ENCODE assay signal across 8 cellular contexts in the genomic region with DNA sequence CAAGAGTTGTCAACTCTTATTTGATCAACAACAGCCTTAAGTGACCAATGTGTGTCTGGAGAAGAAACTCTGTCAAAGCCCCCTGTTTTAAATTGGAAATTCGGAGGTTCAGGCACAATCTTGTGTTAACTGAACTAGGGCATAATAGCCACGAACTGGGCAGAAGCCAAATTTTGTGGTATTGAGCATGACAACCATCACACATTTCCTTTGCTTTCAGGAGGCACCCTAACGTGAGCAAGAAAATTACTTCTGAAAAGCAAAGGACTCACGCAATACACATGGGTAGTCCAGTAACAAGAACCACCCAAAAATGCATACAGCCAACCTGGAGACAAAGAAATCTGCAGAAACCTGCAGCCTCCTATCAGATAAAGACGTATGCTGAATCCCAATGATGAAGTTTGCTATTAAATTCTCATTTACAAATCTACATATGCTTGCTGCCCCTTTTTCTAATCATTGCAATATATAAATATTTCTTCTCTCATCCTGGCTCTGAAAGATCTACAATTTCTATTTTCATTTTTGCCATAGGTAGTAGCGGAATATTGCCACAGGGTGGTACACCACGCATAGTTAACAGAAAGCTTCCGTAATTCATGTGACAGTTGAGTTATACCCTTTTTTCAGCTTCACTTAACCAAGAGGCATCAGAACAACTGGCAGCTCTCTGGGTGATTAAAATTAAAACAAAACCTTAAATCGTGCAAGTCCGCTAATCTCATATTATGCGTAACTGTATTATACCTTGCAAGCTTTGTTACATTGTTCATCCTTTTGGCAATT.
DNase-seq lines count a peak whose midpoint lies in the region; ATAC-seq and TF ChIP-seq lines count a peak whose summit lies in the region.

No MANE protein-coding gene starts in this region.

- H3K4me1 ChIP-seq in HCT116 (ENCODE audit: control insufficient read depth in 1 of 2, insufficient read depth in 2 of 2, low read length in 2 of 2) (no peaks in the 10 kb centered on the region), prostate gland (replicated peaks) (no peaks in the 10 kb centered on the region)

- no peaks in the 10 kb centered on the region for H4K20me1 ChIP-seq in HCT116 (ENCODE audit: insufficient read depth)

- no TSS peak for BruUV-seq in HCT116 (replicated peaks; lab: Mats Ljungman, UMichigan)

- H3K27me3 ChIP-seq in HCT116 (ENCODE audit: insufficient read depth, low read length) (no peaks in the 10 kb centered on the region), prostate gland (replicated peaks; ENCODE audit: insufficient read depth) (no peaks in the 10 kb centered on the region)

- no peaks in the 10 kb centered on the region for H3K79me2 ChIP-seq in HCT116 (ENCODE audit: insufficient read depth, low read length)

- H3K9ac ChIP-seq in HCT116 (ENCODE audit: low read length): no peak overlapping the region

- 48% methylated on average over 11 of the region's 11 CpGs for WGBS in prostate gland

- no peaks in the 10 kb centered on the region for H3K9me3 ChIP-seq in HCT116 (ENCODE audit: control insufficient read depth in 1 of 2, insufficient read depth in 1 of 2, low read depth in 1 of 2, low read length in 2 of 2)
- H3K9me3 ChIP-seq in prostate gland: no peaks in the 10 kb centered on the region

- intact Hi-C loops in HCT116 (cut with micrococcal nuclease): loop anchor here (5.0 to 10.0 kb wide), 2 partner anchors 799 to 1176 kb away; no protein-coding TSS in a partner anchor
- intact Hi-C loops in prostate gland (cut with DNase I): no loop called here

- no peak for TF ChIP-seq POLR2A in HCT116 (IDR thresholded peaks at IDR 0.05; ENCODE audit: borderline replicate concordance, extremely low read depth, insufficient read depth, insufficient read length)
- TF ChIP-seq POLR2A in prostate gland (IDR thresholded peaks at IDR 0.05): no peak

- peak; percentile 54 for DNase-seq in DMS53 (lab: John Stamatoyannopoulos, UW)
- DNase-seq in HCT116 (ENCODE audit: low read depth, low spot score): peak; percentile 10
- peak; percentile 68 to 80 for DNase-seq in NCI-H446 (lab: John Stamatoyannopoulos, UW)
- DNase-seq in dedifferentiated amniotic fluid mesenchymal stem cell (ENCODE audit: extremely low spot score): peak; percentile 42
- DNase-seq in prostate gland (ENCODE audit: low spot score): no peak
- DNase-seq in AG20443 (ENCODE audit: low spot score): no peak
- DNase-seq in activated CD4-positive, CD25-positive, alpha-beta regulatory T cell treated with anti-CD3 and anti-CD28 coated beads, Interleukin-2, amount 50 U/mL, for 72 hours: no peak

- peak; percentile 67 for ATAC-seq in HCT116
- no peak for ATAC-seq in GM18520 (IDR thresholded peaks at IDR 0.05; ENCODE audit: unreplicated experiment)

- no peaks in the 10 kb centered on the region for H3K36me3 ChIP-seq in HCT116 (ENCODE audit: control insufficient read depth in 1 of 2, insufficient read depth in 2 of 2, low read length in 2 of 2)
- no peaks in the 10 kb centered on the region for H3K36me3 ChIP-seq in prostate gland

- H2AFZ ChIP-seq in HCT116 (ENCODE audit: low read depth, low read length, poor library complexity, severe bottlenecking): no peak overlapping the region

- peak; percentile 29 to 65 (median 47); a peak in 5 of 6 replicates for TF ChIP-seq CTCF in HCT116 (IDR thresholded peaks at IDR 0.05 in 2 of 3, conservative IDR thresholded peaks at IDR 0.05 in 1 of 3; ENCODE audit: borderline replicate concordance in 1 of 3, insufficient read depth in 1 of 3, low read depth in 2 of 3, low read length in 2 of 3)
- peak in 3 of 4 experiments; percentile 37 to 53 (median 49) for TF ChIP-seq CTCF in prostate gland (IDR thresholded peaks at IDR 0.05)

- peak; percentile 72 for TF ChIP-seq RAD21 in HCT116 (IDR thresholded peaks at IDR 0.05; ENCODE audit: low read depth)

- H3K4me3 ChIP-seq in HCT116 (replicated peaks in 1 of 2; ENCODE audit: low read depth in 1 of 2, low read length in 2 of 2) (no peak overlapping the region), prostate gland (no peak overlapping the region)

- no peak overlapping the region for H3K27ac ChIP-seq in HCT116 (ENCODE audit: low read depth, low read length)
- no peak overlapping the region for H3K27ac ChIP-seq in prostate gland

- H3K9me2 ChIP-seq in HCT116 (ENCODE audit: insufficient read depth): no peaks in the 10 kb centered on the region

- CTCF ChIA-PET in HCT116 (lab: Charles Lee): interaction anchor here (0.9 to 1.0 kb wide), 2 partner anchors 1063 to 1113 kb away, joined by 3 to 4 read pairs; no protein-coding TSS in a partner anchor

- H3K4me2 ChIP-seq in HCT116 (ENCODE audit: low read length): no peak overlapping the region

- POLR2A ChIA-PET in HCT116 (lab: Charles Lee): no interaction called here

- RAD21 ChIA-PET in HCT116 (lab: Charles Lee; ENCODE audit: low non-redundant PET in 1 of 2, low total read pairs in 2 of 2, uncharacterized antibody in 2 of 2, unreplicated experiment in 2 of 2): no interaction called here

TF ChIP-seq in HCT116, 20 proteins besides CTCF, POLR2A, EP300 and RAD21:
- TF ChIP-seq TCF7L2 (IDR thresholded peaks at IDR 0.05; ENCODE audit: borderline replicate concordance, extremely low read depth, insufficient read depth, insufficient read length): no peak
- no peak for TF ChIP-seq ATF3 (IDR thresholded peaks at IDR 0.05)
- no peak for TF ChIP-seq SIN3A (IDR thresholded peaks at IDR 0.05; ENCODE audit: low read depth)
- no peak for TF ChIP-seq SP1 (IDR thresholded peaks at IDR 0.05; ENCODE audit: low read depth)
- no peak for TF ChIP-seq EGR1 (IDR thresholded peaks at IDR 0.05; ENCODE audit: low read depth)
- TF ChIP-seq, protein P1, sequence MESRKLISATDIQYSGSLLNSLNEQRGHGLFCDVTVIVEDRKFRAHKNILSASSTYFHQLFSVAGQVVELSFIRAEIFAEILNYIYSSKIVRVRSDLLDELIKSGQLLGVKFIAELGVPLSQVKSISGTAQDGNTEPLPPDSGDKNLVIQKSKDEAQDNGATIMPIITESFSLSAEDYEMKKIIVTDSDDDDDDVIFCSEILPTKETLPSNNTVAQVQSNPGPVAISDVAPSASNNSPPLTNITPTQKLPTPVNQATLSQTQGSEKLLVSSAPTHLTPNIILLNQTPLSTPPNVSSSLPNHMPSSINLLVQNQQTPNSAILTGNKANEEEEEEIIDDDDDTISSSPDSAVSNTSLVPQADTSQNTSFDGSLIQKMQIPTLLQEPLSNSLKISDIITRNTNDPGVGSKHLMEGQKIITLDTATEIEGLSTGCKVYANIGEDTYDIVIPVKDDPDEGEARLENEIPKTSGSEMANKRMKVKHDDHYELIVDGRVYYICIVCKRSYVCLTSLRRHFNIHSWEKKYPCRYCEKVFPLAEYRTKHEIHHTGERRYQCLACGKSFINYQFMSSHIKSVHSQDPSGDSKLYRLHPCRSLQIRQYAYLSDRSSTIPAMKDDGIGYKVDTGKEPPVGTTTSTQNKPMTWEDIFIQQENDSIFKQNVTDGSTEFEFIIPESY (IDR thresholded peaks at IDR 0.05; ENCODE audit: extremely low read depth, insufficient replicate concordance, low read length): no peak
- no peak for TF ChIP-seq YY1 (IDR thresholded peaks at IDR 0.05; ENCODE audit: extremely low read depth, insufficient replicate concordance, low read depth, low read length)
- TF ChIP-seq ZNF274 (IDR thresholded peaks at IDR 0.05; ENCODE audit: low read depth, low read length): no peak
- no peak for TF ChIP-seq SRF (IDR thresholded peaks at IDR 0.05; ENCODE audit: low read depth)
TF ChIP-seq in HCT116: peak in this region for 0.

Comparison
In these comparisons a context has a peak if more than half of its experiments do, and no peak if none do; other contexts are left out.
1. DNase-seq: peak in DMS53 (single experiment), HCT116 (single experiment), NCI-H446 (2 of 2) and dedifferentiated amniotic fluid mesenchymal stem cell (single experiment); none in prostate gland (single experiment), AG20443 (single experiment) and activated CD4-positive, CD25-positive, alpha-beta regulatory T cell treated with anti-CD3 and anti-CD28 coated beads, Interleukin-2, amount 50 U/mL, for 72 hours (single experiment).